ENCODE assay signal across 14 cellular contexts in the genomic region with DNA sequence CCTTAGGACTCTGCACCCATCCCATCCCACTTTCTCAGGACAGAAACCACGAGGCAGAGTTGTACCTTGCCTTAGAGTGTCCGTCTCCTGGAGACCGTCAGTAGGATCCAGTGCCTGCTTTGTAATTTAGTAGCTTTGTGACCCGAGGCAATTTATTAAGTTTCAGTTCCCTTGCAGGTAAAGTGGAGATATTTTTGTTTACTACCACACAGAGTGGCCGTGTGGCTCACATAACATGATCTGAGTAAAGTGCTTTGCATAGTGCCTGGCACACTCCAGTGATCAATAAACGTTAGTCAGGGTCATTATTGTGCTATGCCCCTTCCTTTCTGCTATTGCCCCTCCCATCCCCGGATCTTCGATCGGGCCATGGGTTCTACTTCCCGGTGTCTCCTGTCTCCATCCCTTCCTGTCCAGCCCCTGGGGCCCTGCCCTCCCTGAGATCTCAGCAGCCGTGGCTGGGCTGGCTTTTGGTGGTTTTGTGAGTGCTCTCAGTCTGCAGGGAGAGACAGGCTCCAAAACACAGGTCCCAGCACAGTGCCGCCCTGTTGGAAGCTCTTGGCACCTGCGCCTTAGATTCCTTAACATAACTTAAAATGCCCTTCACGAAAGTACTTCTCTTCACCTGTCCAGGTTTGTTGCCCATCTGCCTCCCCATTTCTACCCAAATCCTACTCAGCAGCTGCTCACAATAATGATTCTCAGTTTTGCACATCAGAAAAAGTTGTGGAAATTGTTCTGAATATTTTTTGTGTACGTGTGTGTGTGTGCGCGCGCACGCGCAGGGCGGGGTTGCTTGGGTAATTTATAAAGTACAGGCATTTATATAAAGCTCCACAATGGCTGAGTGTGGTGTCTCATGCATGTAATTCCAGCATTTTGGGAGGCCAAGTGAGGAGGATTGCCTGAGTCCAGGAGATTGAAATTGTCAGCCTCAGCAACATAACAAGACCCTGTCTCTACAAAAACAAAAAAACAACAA.
DNase-seq lines count a peak whose midpoint lies in the region; ATAC-seq and TF ChIP-seq lines count a peak whose summit lies in the region.
"Had no signal": no experiment of that assay in that cellular context is flagged by ENCODE, and none has a peak within 500 bp of the region (broad histone marks: within the 10 kb centered on the region; RNA-seq: fewer than 3 reads in every experiment).

No MANE protein-coding gene starts in this region.

- POLR2A ChIA-PET in Caco-2 (lab: Charles Lee) = no interaction called here
- POLR2A ChIA-PET in CD4-positive, alpha-beta T cell (lab: Charles Lee) = no interaction called here

- no peak overlapping the region for H3K4me3 Mint-ChIP-seq in Caco-2 (ENCODE audit: unreplicated experiment)
- H3K4me3 Mint-ChIP-seq in CD4-positive, alpha-beta T cell = no peak overlapping the region
- H3K4me3 Mint-ChIP-seq: activated naive CD4-positive, alpha-beta T cell treated with anti-CD3 and anti-CD28 coated beads, Interleukin-2, amount 50 U/mL, for 24 hours; CD8-positive, alpha-beta memory T cell; immature natural killer cell had no signal

- no peak overlapping the region for H3K14ac ChIP-seq in mesenchymal stem cell (ENCODE audit: low read length in 2 of 2)

- no peaks in the 10 kb centered on the region for H3K4me1 Mint-ChIP-seq in Caco-2 (ENCODE audit: low read depth, unreplicated experiment)
- peaks cover 5% of the 10 kb centered on the region for H3K4me1 Mint-ChIP-seq in CD4-positive, alpha-beta T cell (ENCODE audit: low read depth)
- H3K4me1 Mint-ChIP-seq: activated naive CD4-positive, alpha-beta T cell treated with anti-CD3 and anti-CD28 coated beads, Interleukin-2, amount 50 U/mL, for 24 hours; CD8-positive, alpha-beta memory T cell; immature natural killer cell had no signal

- peaks cover 37% of the 10 kb centered on the region for H3K4me1 ChIP-seq in mesenchymal stem cell (ENCODE audit: control insufficient read depth, insufficient read depth, low read depth, low read length)
- no peaks in the 10 kb centered on the region for H3K4me1 ChIP-seq in Caco-2
- no peaks in the 10 kb centered on the region for H3K4me1 ChIP-seq in right lobe of liver
- H3K4me1 ChIP-seq: colonic mucosa had no signal

- intact Hi-C loops in Caco-2 (cut with micrococcal nuclease; ENCODE audit: unreplicated experiment) = no loop called here
- intact Hi-C loops in right lobe of liver (cut with DNase I) = loop anchor here in 1 of 2 donors (10.0 kb wide), 1 partner anchor 259 kb away; no protein-coding TSS in a partner anchor
- intact Hi-C loops in CD4-positive, alpha-beta T cell (cut with DNase I, micrococcal nuclease) = no loop called here

- peak overlapping the region in 1 of 2 experiments; percentile 19 for H2BK12ac ChIP-seq in mesenchymal stem cell (ENCODE audit: low read length in 2 of 2)

- H3K4me3 ChIP-seq in mesenchymal stem cell (ENCODE audit: insufficient read depth in 1 of 2, low read depth in 1 of 2, low read length in 2 of 2) (no peak overlapping the region), Caco-2 (ENCODE audit: low read depth, low read length) (no peak overlapping the region), right lobe of liver (no peak overlapping the region)
- H3K4me3 ChIP-seq: colonic mucosa had no signal

- no peak overlapping the region for H2AFZ ChIP-seq in mesenchymal stem cell (ENCODE audit: low read depth, low read length)

- H3K27me3 Mint-ChIP-seq in Caco-2 (ENCODE audit: insufficient read depth, unreplicated experiment) = peaks cover 3% of the 10 kb centered on the region
- H3K27me3 Mint-ChIP-seq in CD4-positive, alpha-beta T cell = no peaks in the 10 kb centered on the region
- H3K27me3 Mint-ChIP-seq: CD8-positive, alpha-beta memory T cell had no signal

- H3K79me1 ChIP-seq in mesenchymal stem cell (replicated peaks; ENCODE audit: low read length, poor library complexity, severe bottlenecking) = peaks cover 31% of the 10 kb centered on the region

- peaks cover 0 to 4% of the 10 kb centered on the region in 2 experiments for H3K36me3 ChIP-seq in mesenchymal stem cell (ENCODE audit: control insufficient read depth in 1 of 2, insufficient read depth in 2 of 2, low read depth in 1 of 2, low read length in 2 of 2)
- no peaks in the 10 kb centered on the region for H3K36me3 ChIP-seq in Caco-2 (ENCODE audit: control insufficient read depth, insufficient read depth, low read length)
- H3K36me3 ChIP-seq in right lobe of liver = no peaks in the 10 kb centered on the region
- H3K36me3 ChIP-seq: colonic mucosa had no signal

- CTCF ChIA-PET in Caco-2 (lab: Charles Lee) = no interaction called here
- CTCF ChIA-PET in CD4-positive, alpha-beta T cell (lab: Charles Lee) = no interaction called here

- H3K9me3 Mint-ChIP-seq in Caco-2 (ENCODE audit: unreplicated experiment) = no peaks in the 10 kb centered on the region
- no peaks in the 10 kb centered on the region for H3K9me3 Mint-ChIP-seq in CD4-positive, alpha-beta T cell
- H3K9me3 Mint-ChIP-seq: activated naive CD4-positive, alpha-beta T cell treated with anti-CD3 and anti-CD28 coated beads, Interleukin-2, amount 50 U/mL, for 24 hours; CD8-positive, alpha-beta memory T cell had no signal

- TF ChIP-seq CTCF in VCaP (conservative IDR thresholded peaks at IDR 0.05) (peak; percentile 48), Caco-2 (IDR thresholded peaks at IDR 0.05; ENCODE audit: insufficient read depth in 1 of 2, low read depth in 1 of 2, low read length in 1 of 2, severe bottlenecking in 1 of 2, unreplicated experiment in 1 of 2) (no peak), right lobe of liver (IDR thresholded peaks at IDR 0.05) (no peak)
- no peak for TF ChIP-seq CTCF in CD4-positive, alpha-beta T cell (IDR thresholded peaks at IDR 0.05)

- BruUV-seq in Caco-2 (replicated peaks; lab: Mats Ljungman, UMichigan) = no TSS peak

- H3K27ac Mint-ChIP-seq in Caco-2 (ENCODE audit: unreplicated experiment) = no peak overlapping the region
- no peak overlapping the region for H3K27ac Mint-ChIP-seq in CD4-positive, alpha-beta T cell
- H3K27ac Mint-ChIP-seq: activated naive CD4-positive, alpha-beta T cell treated with anti-CD3 and anti-CD28 coated beads, Interleukin-2, amount 50 U/mL, for 24 hours; CD8-positive, alpha-beta memory T cell; immature natural killer cell had no signal

- no peak overlapping the region for H2BK120ac ChIP-seq in mesenchymal stem cell (ENCODE audit: low read depth, low read length)

- no peak overlapping the region for H3K23ac ChIP-seq in mesenchymal stem cell (ENCODE audit: low read length in 2 of 2)

- H3K27ac ChIP-seq in VCaP (no peak overlapping the region), mesenchymal stem cell (ENCODE audit: low read length, poor library complexity, severe bottlenecking) (no peak overlapping the region), right lobe of liver (no peak overlapping the region)
- H3K27ac ChIP-seq in CD4-positive, alpha-beta T cell (ENCODE audit: low read depth, low read length) = no peak overlapping the region
- H3K27ac ChIP-seq: colonic mucosa had no signal

- H4K91ac ChIP-seq in mesenchymal stem cell (ENCODE audit: low read length) = no peak overlapping the region

- H3K4ac ChIP-seq in mesenchymal stem cell (ENCODE audit: low read depth in 1 of 2, low read length in 2 of 2) = no peak overlapping the region

- TF ChIP-seq POLR2A in right lobe of liver (IDR thresholded peaks at IDR 0.05) = no peak

- H2BK15ac ChIP-seq in mesenchymal stem cell (ENCODE audit: low read depth, poor library complexity, severe bottlenecking) = peak overlapping the region; percentile 8

- H3K18ac ChIP-seq in mesenchymal stem cell (ENCODE audit: low read depth in 1 of 2, low read length in 2 of 2) = no peak overlapping the region

- H3K36me3 Mint-ChIP-seq in Caco-2 (ENCODE audit: insufficient read depth, unreplicated experiment) = no peaks in the 10 kb centered on the region
- no peaks in the 10 kb centered on the region for H3K36me3 Mint-ChIP-seq in CD4-positive, alpha-beta T cell (ENCODE audit: low read depth)
- H3K36me3 Mint-ChIP-seq: activated naive CD4-positive, alpha-beta T cell treated with anti-CD3 and anti-CD28 coated beads, Interleukin-2, amount 50 U/mL, for 24 hours; CD8-positive, alpha-beta memory T cell; immature natural killer cell had no signal

- H3K27me3 ChIP-seq in mesenchymal stem cell (ENCODE audit: control insufficient read depth in 1 of 2, insufficient read depth in 1 of 2, low read length in 2 of 2) (no peaks in the 10 kb centered on the region), Caco-2 (replicated peaks; ENCODE audit: control insufficient read depth, insufficient read depth, low read length) (no peaks in the 10 kb centered on the region), right lobe of liver (no peaks in the 10 kb centered on the region)
- H3K27me3 ChIP-seq in CD4-positive, alpha-beta T cell (ENCODE audit: control insufficient read depth, insufficient read depth, low read length) = no peaks in the 10 kb centered on the region
- H3K27me3 ChIP-seq: colonic mucosa had no signal

- H3K9me3 ChIP-seq in mesenchymal stem cell (ENCODE audit: control insufficient read depth, low read length) (no peaks in the 10 kb centered on the region), Caco-2 (no peaks in the 10 kb centered on the region; the same call in none of the 2 replicates), right lobe of liver (no peaks in the 10 kb centered on the region)
- H3K9me3 ChIP-seq in CD4-positive, alpha-beta T cell (ENCODE audit: control insufficient read depth, low read length) = no peaks in the 10 kb centered on the region
- H3K9me3 ChIP-seq: colonic mucosa had no signal

- H2BK5ac ChIP-seq in mesenchymal stem cell (ENCODE audit: low read depth, low read length, poor library complexity, severe bottlenecking) = no peak overlapping the region

- H3K4me2 ChIP-seq in mesenchymal stem cell (ENCODE audit: low read length, poor library complexity, severe bottlenecking) = no peak overlapping the region

- H3K9ac ChIP-seq in mesenchymal stem cell (ENCODE audit: low read length) = no peak overlapping the region

- whole genome bisulfite sequencing in mesenchymal stem cell = 83% methylated on average over 20 of the region's 21 CpGs
- whole genome bisulfite sequencing in right lobe of liver (ENCODE audit: insufficient coverage, low coverage, low lambda C conversion rate, missing lambda C conversion rate) = 71% methylated on average over 17 of the region's 21 CpGs

- H2AK5ac ChIP-seq in mesenchymal stem cell (ENCODE audit: low read length, severe bottlenecking) = peak overlapping the region; percentile 97

- H4K8ac ChIP-seq in mesenchymal stem cell (ENCODE audit: low read length) = no peak overlapping the region

- ATAC-seq in GM18519 (IDR thresholded peaks at IDR 0.05; ENCODE audit: low FRiP score, unreplicated experiment) = peak; percentile 80
- peak; percentile 72 for ATAC-seq in HG02885 (IDR thresholded peaks at IDR 0.05; ENCODE audit: poor library complexity, unreplicated experiment)
- no peak for ATAC-seq in GM21447 (IDR thresholded peaks at IDR 0.05; ENCODE audit: unreplicated experiment)
- no peak for ATAC-seq in right lobe of liver
- no peak for ATAC-seq in CD4-positive, alpha-beta T cell (ENCODE audit: poor library complexity)

- DNase-seq in mesenchymal stem cell (no peak), Caco-2 (no peak), right lobe of liver (no peak)
- DNase-seq in CD4-positive, alpha-beta T cell = no peak
- DNase-seq: CD8-positive, alpha-beta memory T cell; colonic mucosa; immature natural killer cell; NCI-H1092; T-helper 1 cell had no signal

Comparison
In these comparisons a context has a peak if more than half of its experiments do, and no peak if none do; other contexts are left out.
1. ATAC-seq: peak in GM18519 (single experiment) and HG02885 (single experiment); none in GM21447 (single experiment), right lobe of liver (0 of 4) and CD4-positive, alpha-beta T cell (single experiment).